Comparison of ENCODE assay signal across 8 cellular contexts in genomic region chr17:27455914-27456680, GRCh38. TPM values are rescaled to one million over a fixed set of nuclear protein-coding genes. Genes with fewer than 3 reads are reported as not detected.
DNase-seq lines count a peak whose midpoint lies in the region; ATAC-seq and TF ChIP-seq lines count a peak whose summit lies in the region.

Gene KSR1, plus strand, starts transcription at chr17:27456448. Its CDS starts 196 bp downstream, at chr17:27456644.

- no peaks in the 10 kb centered on the region for H3K9me3 ChIP-seq in CD8-positive, alpha-beta memory T cell (ENCODE audit: low read length)
- no peaks in the 10 kb centered on the region for H3K9me3 ChIP-seq in PC-3 (ENCODE audit: low read length)
- H3K9me3 ChIP-seq in esophagus squamous epithelium: no peaks in the 10 kb centered on the region

- no peaks in the 10 kb centered on the region for H3K27me3 ChIP-seq in CD8-positive, alpha-beta memory T cell (ENCODE audit: insufficient read depth, low read length, poor library complexity, severe bottlenecking)
- H3K27me3 ChIP-seq in PC-3 (ENCODE audit: low read length): no peaks in the 10 kb centered on the region
- H3K27me3 ChIP-seq in esophagus squamous epithelium: no peaks in the 10 kb centered on the region

- ATAC-seq in GM19452 (IDR thresholded peaks at IDR 0.05; ENCODE audit: unreplicated experiment) (peak; percentile 84), PC-3 (peak; percentile 92)

- no peaks in the 10 kb centered on the region for H3K36me3 ChIP-seq in CD8-positive, alpha-beta memory T cell (ENCODE audit: insufficient read depth, low read length)
- no peaks in the 10 kb centered on the region for H3K36me3 ChIP-seq in PC-3 (ENCODE audit: low read depth, low read length)
- H3K36me3 ChIP-seq in esophagus squamous epithelium: no peaks in the 10 kb centered on the region

- no peaks in the 10 kb centered on the region for H3K79me2 ChIP-seq in PC-3 (ENCODE audit: low read length)

- peaks cover 15% of the 10 kb centered on the region for H3K4me1 ChIP-seq in CD8-positive, alpha-beta memory T cell (ENCODE audit: insufficient read depth, low read length)
- H3K4me1 ChIP-seq in PC-3 (ENCODE audit: insufficient read depth, low read length) (0 out of 2 replicates have a peak, but pooled peaks cover 6% of the 10 kb centered on the region), esophagus squamous epithelium (peaks cover 18 to 51% (median 24%) of the 10 kb centered on the region in 3 donors)

- H3K4me2 ChIP-seq in PC-3 (ENCODE audit: low read length): peak within 1 kb of the TSS; percentile 89

- no peak within 1 kb of the TSS; the same call in 1 of the 2 replicates for H3K9ac ChIP-seq in PC-3 (ENCODE audit: low read length)

- peak within 1 kb of the TSS; percentile 64 for H3K4me3 ChIP-seq in CD8-positive, alpha-beta memory T cell (ENCODE audit: low read length)
- H3K4me3 ChIP-seq in PC-3 (ENCODE audit: low read length) (peak within 1 kb of the TSS; percentile 73), esophagus squamous epithelium (peak within 1 kb of the TSS; percentile 68 to 91 (median 86))

- intact Hi-C loops in PC-3 (cut with micrococcal nuclease) (no loop called here), esophagus squamous epithelium (cut with DNase I) (loop anchor here (10.0 kb wide), 2 partner anchors 101 to 139 kb away; no protein-coding TSS in a partner anchor)

- CTCF ChIA-PET in CD8-positive, alpha-beta memory T cell (lab: Charles Lee): interaction anchor here (0.8 to 1.8 kb wide), 7 partner anchors 9 to 146 kb away, joined by 3 to 11 read pairs (median 3); no protein-coding TSS in a partner anchor
- CTCF ChIA-PET in PC-3 (lab: Charles Lee): interaction anchor here (0.6 kb wide), 1 partner anchor 209 kb away, joined by 3 read pairs; no protein-coding TSS in a partner anchor

- peaks cover 25 to 42% (median 37%) of the 10 kb centered on the region in 3 donors for H3K4me1 Mint-ChIP-seq in CD8-positive, alpha-beta memory T cell
- peaks cover 54% of the 10 kb centered on the region for H3K4me1 Mint-ChIP-seq in activated T-cell treated with anti-CD3 and anti-CD28 coated beads, Interleukin-2, amount 50 U/mL, for 24 hours (ENCODE audit: low read depth)

- POLR2A ChIA-PET in CD8-positive, alpha-beta memory T cell (lab: Charles Lee): interaction anchor here (0.9 to 2.4 kb wide), 5 partner anchors 10 to 162 kb away, joined by 3 to 23 read pairs (median 4); partner anchors contain the start of gene WSB1
- POLR2A ChIA-PET in PC-3 (lab: Charles Lee; ENCODE audit: unreplicated experiment): no interaction called here

- H3K9me3 Mint-ChIP-seq in CD8-positive, alpha-beta memory T cell: no peaks in the 10 kb centered on the region
- H3K9me3 Mint-ChIP-seq in activated T-cell treated with anti-CD3 and anti-CD28 coated beads, Interleukin-2, amount 50 U/mL, for 24 hours: no peaks in the 10 kb centered on the region

- H3K27ac ChIP-seq in CD8-positive, alpha-beta memory T cell (ENCODE audit: low read depth, low read length): peak within 1 kb of the TSS; percentile 72
- H3K27ac ChIP-seq in PC-3 (ENCODE audit: low read length) (no peak within 1 kb of the TSS), esophagus squamous epithelium (peak within 1 kb of the TSS; percentile 72 to 89 (median 84))

- peak; percentile 37 for TF ChIP-seq CTCF in PC-3 (conservative IDR thresholded peaks at IDR 0.05; ENCODE audit: low read depth, low read length)
- TF ChIP-seq CTCF in esophagus squamous epithelium (IDR thresholded peaks at IDR 0.05): peak in 3 of 6 experiments; percentile 18 to 35 (median 27)

- no peaks in the 10 kb centered on the region for H4K20me1 ChIP-seq in PC-3 (ENCODE audit: low read length)

- H2AFZ ChIP-seq in PC-3 (ENCODE audit: low read length): peak within 1 kb of the TSS; percentile 91

- peak within 1 kb of the TSS; percentile 84 to 95 (median 91) for H3K4me3 Mint-ChIP-seq in CD8-positive, alpha-beta memory T cell
- H3K4me3 Mint-ChIP-seq in activated T-cell treated with anti-CD3 and anti-CD28 coated beads, Interleukin-2, amount 50 U/mL, for 24 hours: peak within 1 kb of the TSS; percentile 95

- no TSS peak for BruUV-seq in PC-3 (replicated peaks; lab: Mats Ljungman, UMichigan)

- WGBS in esophagus squamous epithelium, 2 donors: 0% methylated on average over 5 to 6 of the region's 88 CpGs

- peak; percentile 75 to 87 (median 79) for DNase-seq in CD8-positive, alpha-beta memory T cell
- DNase-seq in HPDE6-E6E7 (ENCODE audit: extremely low spot score): peak; percentile 64
- peak; percentile 61 for DNase-seq in PC-3
- DNase-seq in activated T-cell treated with anti-CD3 and anti-CD28 coated beads, Interleukin-2, amount 50 U/mL, for 24 hours: peak; percentile 88
- DNase-seq in esophagus squamous epithelium (lab: John Stamatoyannopoulos, UW): peak; percentile 40
- DNase-seq in myocyte (ENCODE audit: low read depth): peak; percentile 71
- DNase-seq in stimulated activated CD8-positive, alpha-beta memory T cell treated with anti-CD3 and anti-CD28 coated beads, Interleukin-7, amount 100 ng/mL, for 4 hours (ENCODE audit: low read depth in 2 of 2): peak; percentile 66 to 81

- no peaks in the 10 kb centered on the region for H3F3A ChIP-seq in PC-3 (ENCODE audit: low read length, unreplicated experiment)

- peaks cover 0 to 1% of the 10 kb centered on the region in 2 donors for H3K27me3 Mint-ChIP-seq in CD8-positive, alpha-beta memory T cell
- H3K27me3 Mint-ChIP-seq in activated T-cell treated with anti-CD3 and anti-CD28 coated beads, Interleukin-2, amount 50 U/mL, for 24 hours: no peaks in the 10 kb centered on the region

- TF ChIP-seq POLR2A in esophagus squamous epithelium (IDR thresholded peaks at IDR 0.05): peak in 2 of 4 donors; percentile 78 to 91

- peak within 1 kb of the TSS; percentile 49 to 93 (median 90) for H3K27ac Mint-ChIP-seq in CD8-positive, alpha-beta memory T cell
- peak within 1 kb of the TSS; percentile 91 for H3K27ac Mint-ChIP-seq in activated T-cell treated with anti-CD3 and anti-CD28 coated beads, Interleukin-2, amount 50 U/mL, for 24 hours

- no peaks in the 10 kb centered on the region for H3K9me2 ChIP-seq in PC-3 (replicated peaks; ENCODE audit: low read length)

- peaks cover 0 to 4% (median 1%) of the 10 kb centered on the region in 3 donors for H3K36me3 Mint-ChIP-seq in CD8-positive, alpha-beta memory T cell
- peaks cover 27% of the 10 kb centered on the region for H3K36me3 Mint-ChIP-seq in activated T-cell treated with anti-CD3 and anti-CD28 coated beads, Interleukin-2, amount 50 U/mL, for 24 hours (ENCODE audit: low read depth)

RNA-seq across cellular contexts. Expression of gene KSR1, which starts in this region (rescaled TPM):
- 10 to 100 TPM; 26.3 to 26.9 TPM for total RNA-seq in CD8-positive, alpha-beta memory T cell
- 2.9 TPM for polyA plus RNA-seq in CD8-positive, alpha-beta memory T cell
- 1.0 and 5.8 TPM in 2 replicates for total RNA-seq in PC-3 (2014; rRNA removed)
- 10 to 100 TPM; 22.3 to 32.4 (median 31.0) TPM for total RNA-seq in esophagus squamous epithelium
- total RNA-seq in myocyte: 11.7 and 13.9 TPM in 2 replicates
- 26.8 TPM for polyA plus RNA-seq in myocyte (2012)
